19 cellular contexts compared by ENCODE assay signal in genomic region chr6:90467546-90467945, GRCh38.
DNase-seq lines count a peak whose midpoint lies in the region; ATAC-seq, FAIRE-seq and TF ChIP-seq lines count a peak whose summit lies in the region.
"Had no signal": no experiment of that assay in that cellular context is flagged by ENCODE, and none has a peak within 500 bp of the region (broad histone marks: within the 10 kb centered on the region; RNA-seq: fewer than 3 reads in every experiment).

No MANE protein-coding gene starts in this region.

- DNase-seq in activated CD4-positive, alpha-beta T cell treated with anti-CD3 and anti-CD28 coated beads for 36 hours, result no peak
- DNase-seq in activated CD4-positive, alpha-beta T cell treated with anti-CD3 and anti-CD28 coated beads for 4 hours, result no peak
- DNase-seq in stimulated activated naive CD8-positive, alpha-beta T cell treated with anti-CD3 and anti-CD28 coated beads, Interleukin-15, Interleukin-2, amounts not matched to agents 100 U/mL and 50 U/mL, for 24 hours, result no peak
- peak; percentile 53 for DNase-seq in amniotic epithelial cell (ENCODE audit: low read depth)
- DNase-seq in GM19239 (ENCODE audit: insufficient read length, low spot score), result no peak
- DNase-seq in RWPE1 (ENCODE audit: low spot score), result no peak
- DNase-seq in NCI-H1930 (lab: John Stamatoyannopoulos, UW), result no peak
- DNase-seq: 8988T, DMS 273 treated with DMSO at 0.1 percent for 48 hours, DND-41, KG1, NCI-H1417, NCI-H187 treated with DMSO at 0.1 percent for 48 hours, NCI-H526, PC-9 had no signal

- H3K4me1 Mint-ChIP-seq in activated CD4-positive, alpha-beta T cell treated with anti-CD3 and anti-CD28 coated beads for 36 hours, result peaks cover 96% of the 10 kb centered on the region
- peaks cover 98% of the 10 kb centered on the region for H3K4me1 Mint-ChIP-seq in stimulated activated naive CD8-positive, alpha-beta T cell treated with anti-CD3 and anti-CD28 coated beads, Interleukin-15, Interleukin-2, amounts not matched to agents 100 ng/mL and 50 ng/mL, for 24 hours (ENCODE audit: low read depth)

- H3K36me3 Mint-ChIP-seq in activated CD4-positive, alpha-beta T cell treated with anti-CD3 and anti-CD28 coated beads for 36 hours (ENCODE audit: low read depth), result no peaks in the 10 kb centered on the region
- no peaks in the 10 kb centered on the region for H3K36me3 Mint-ChIP-seq in stimulated activated naive CD8-positive, alpha-beta T cell treated with anti-CD3 and anti-CD28 coated beads, Interleukin-15, Interleukin-2, amounts not matched to agents 100 ng/mL and 50 ng/mL, for 24 hours (ENCODE audit: low read depth)

- intact Hi-C loops in activated CD4-positive, alpha-beta T cell treated with anti-CD3 and anti-CD28 coated beads for 36 hours (cut with DNase I, micrococcal nuclease), result loop anchor here (2.0 kb wide), 3 partner anchors 43 to 387 kb away; no protein-coding TSS in a partner anchor

- H3K27me3 Mint-ChIP-seq in activated CD4-positive, alpha-beta T cell treated with anti-CD3 and anti-CD28 coated beads for 36 hours, result peaks cover 2% of the 10 kb centered on the region
- no peaks in the 10 kb centered on the region for H3K27me3 Mint-ChIP-seq in stimulated activated naive CD8-positive, alpha-beta T cell treated with anti-CD3 and anti-CD28 coated beads, Interleukin-15, Interleukin-2, amounts not matched to agents 100 ng/mL and 50 ng/mL, for 24 hours

- peak overlapping the region; percentile 93 for H3K27ac Mint-ChIP-seq in activated CD4-positive, alpha-beta T cell treated with anti-CD3 and anti-CD28 coated beads for 36 hours
- peak overlapping the region; percentile 92 for H3K27ac Mint-ChIP-seq in stimulated activated naive CD8-positive, alpha-beta T cell treated with anti-CD3 and anti-CD28 coated beads, Interleukin-15, Interleukin-2, amounts not matched to agents 100 ng/mL and 50 ng/mL, for 24 hours
- H3K27ac Mint-ChIP-seq: B cell had no signal

- H3K9me3 Mint-ChIP-seq in activated CD4-positive, alpha-beta T cell treated with anti-CD3 and anti-CD28 coated beads for 36 hours (ENCODE audit: low read depth), result no peaks in the 10 kb centered on the region
- no peaks in the 10 kb centered on the region for H3K9me3 Mint-ChIP-seq in stimulated activated naive CD8-positive, alpha-beta T cell treated with anti-CD3 and anti-CD28 coated beads, Interleukin-15, Interleukin-2, amounts not matched to agents 100 ng/mL and 50 ng/mL, for 24 hours

- H3K27ac ChIP-seq in RWPE1, result no peak overlapping the region
- H3K27ac ChIP-seq: PC-9 had no signal

- no peak for FAIRE-seq in GM19239 (lab: Jason Lieb, UNC)
- FAIRE-seq: H54, HepG2 had no signal

- POLR2A ChIA-PET in activated CD4-positive, alpha-beta T cell treated with anti-CD3 and anti-CD28 coated beads for 36 hours (lab: Charles Lee), result interaction anchor here (0.6 to 1.8 kb wide), 7 partner anchors 9 to 421 kb away, joined by 3 to 10 read pairs (median 4); no protein-coding TSS in a partner anchor
- POLR2A ChIA-PET in RWPE1 (lab: Yijun Ruan, JAX; ENCODE audit: low non-redundant PET), result no interaction called here

- no peak overlapping the region for H3K4me3 Mint-ChIP-seq in activated CD4-positive, alpha-beta T cell treated with anti-CD3 and anti-CD28 coated beads for 36 hours
- no peak overlapping the region for H3K4me3 Mint-ChIP-seq in stimulated activated naive CD8-positive, alpha-beta T cell treated with anti-CD3 and anti-CD28 coated beads, Interleukin-15, Interleukin-2, amounts not matched to agents 100 ng/mL and 50 ng/mL, for 24 hours
- H3K4me3 Mint-ChIP-seq: B cell had no signal

- CTCF ChIA-PET in activated CD4-positive, alpha-beta T cell treated with anti-CD3 and anti-CD28 coated beads for 36 hours (lab: Charles Lee), result interaction anchor here (0.6 to 2.8 kb wide), 12 partner anchors 8 to 1381 kb away, joined by 3 to 17 read pairs (median 4); no protein-coding TSS in a partner anchor
- CTCF ChIA-PET in RWPE1 (lab: Yijun Ruan, JAX), result no interaction called here

- no peak for ATAC-seq in activated CD4-positive, alpha-beta T cell treated with anti-CD3 and anti-CD28 coated beads for 36 hours
- ATAC-seq in stimulated activated naive CD8-positive, alpha-beta T cell treated with anti-CD3 and anti-CD28 coated beads, Interleukin-15, Interleukin-2, amounts not matched to agents 100 U/mL and 50 U/mL, for 24 hours, result no peak
- ATAC-seq: HepG2 had no signal

- no peak for TF ChIP-seq CTCF in RWPE1 (conservative IDR thresholded peaks at IDR 0.05; ENCODE audit: low read depth)
